Comparison of ENCODE assay signal across 8 cellular contexts in genomic region chr3:32238816-32239637, GRCh38. TPM values are rescaled to one million over a fixed set of nuclear protein-coding genes. Genes with fewer than 3 reads are reported as not detected.
DNase-seq lines count a peak whose midpoint lies in the region; ATAC-seq and TF ChIP-seq lines count a peak whose summit lies in the region.

No MANE protein-coding gene starts in this region.

- H3K4me1 Mint-ChIP-seq in T-cell (peaks cover 37 to 65% (median 52%) of the 10 kb centered on the region in 3 donors), immature natural killer cell (peaks cover 16 to 26% of the 10 kb centered on the region in 2 donors)

- H3K4me3 Mint-ChIP-seq in T-cell (peak overlapping the region; percentile 84 to 91 (median 87)), immature natural killer cell (peak overlapping the region; percentile 75 to 84 (median 80))

- no peak for TF ChIP-seq POLR2A in breast epithelium (IDR thresholded peaks at IDR 0.05)

- no peaks in the 10 kb centered on the region for H3K27me3 Mint-ChIP-seq in T-cell
- H3K27me3 Mint-ChIP-seq in immature natural killer cell (ENCODE audit: low read depth in 3 of 3): peaks cover 2 to 16% (median 16%) of the 10 kb centered on the region in 3 donors

- no peak for TF ChIP-seq CTCF in HL-60 (IDR thresholded peaks at IDR 0.05; ENCODE audit: insufficient read depth, low read length)
- TF ChIP-seq CTCF in breast epithelium (IDR thresholded peaks at IDR 0.05): no peak

- POLR2A ChIA-PET in T-cell (lab: Charles Lee): no interaction called here

- H3K27ac Mint-ChIP-seq in T-cell: peak overlapping the region; percentile 56 to 66
- H3K27ac Mint-ChIP-seq in immature natural killer cell: peak overlapping the region in 1 of 6 donors; percentile 25

- intact Hi-C loops in breast epithelium (cut with DNase I; ENCODE audit: low total_unique reads): no loop called here

- CTCF ChIA-PET in T-cell (lab: Charles Lee): interaction anchor here (0.8 to 2.7 kb wide), 4 partner anchors 19 to 95 kb away, joined by 3 to 9 read pairs (median 6); no protein-coding TSS in a partner anchor

- peaks cover 5 to 7% of the 10 kb centered on the region in 2 donors for H3K9me3 ChIP-seq in breast epithelium

- H3K36me3 Mint-ChIP-seq in T-cell (peaks cover 10% of the 10 kb centered on the region), immature natural killer cell (no peaks in the 10 kb centered on the region)

- H3K27ac ChIP-seq in HL-60 (replicated peaks) (no peak overlapping the region), breast epithelium (peak overlapping the region; percentile 87 to 91)

- no peaks in the 10 kb centered on the region for H3K27me3 ChIP-seq in HL-60 (ENCODE audit: insufficient read depth, poor library complexity, severe bottlenecking)
- H3K27me3 ChIP-seq in breast epithelium: no peaks in the 10 kb centered on the region

- H3K4me3 ChIP-seq in HL-60 (replicated peaks; ENCODE audit: insufficient read depth, low read length): peak overlapping the region; percentile 42
- H3K4me3 ChIP-seq in breast epithelium: peak overlapping the region; percentile 57 to 87 (median 86)

- H3K4me1 ChIP-seq in breast epithelium: no peaks in the 10 kb centered on the region

- ATAC-seq in T-cell (replicated peaks in 1 of 4): peak; percentile 45 to 58 (median 54)

- H3K9me3 Mint-ChIP-seq in T-cell: peaks cover 0 to 6% (median 0%) of the 10 kb centered on the region in 3 donors
- peaks cover 0 to 2% (median 0%) of the 10 kb centered on the region in 6 donors for H3K9me3 Mint-ChIP-seq in immature natural killer cell

- H3K36me3 ChIP-seq in breast epithelium: no peaks in the 10 kb centered on the region

- DNase-seq in NCI-H748 (lab: John Stamatoyannopoulos, UW; ENCODE audit: unreplicated experiment): peak; percentile 78
- no peak for DNase-seq in NCI-H748 treated with DMSO at 0.1 percent for 48 hours (lab: John Stamatoyannopoulos, UW)
- peak; percentile 14 to 68 for DNase-seq in HL-60 (ENCODE audit: low read depth in 1 of 2, low spot score in 1 of 2)
- DNase-seq in T-cell: peak in 30 of 34 experiments; percentile 6 to 58 (median 28)
- DNase-seq in breast epithelium (ENCODE audit: low spot score in 2 of 2): no peak
- peak in 1 of 3 donors; percentile 24 for DNase-seq in immature natural killer cell
- DNase-seq in stimulated activated CD4-positive, alpha-beta T cell treated with anti-CD3 and anti-CD28 coated beads, Interleukin-15, amount 100 ng/mL, for 24 hours: peak; percentile 62
- no peak for DNase-seq in NK-92 (lab: John Stamatoyannopoulos, UW; ENCODE audit: unreplicated experiment)

RNA-seq across cellular contexts. Expression of gene CMTM8, which starts 0.5 kb away (rescaled TPM):
- total RNA-seq in T-cell (10 to 100 TPM in 3 of 5 donors, 1 to 10 TPM in 2; 5.2 to 12.2 (median 10.3) TPM), breast epithelium (10 to 100 TPM in 2 of 3 donors, 1 to 10 TPM in 1; 4.2 to 24.7 (median 19.3) TPM)
- 1 to 10 TPM in 2 of 3 donors, not detected in 1; 1.8 to 2.0 TPM for polyA plus RNA-seq in immature natural killer cell

Comparison
In these comparisons a context has a peak if more than half of its experiments do, and no peak if none do; other contexts are left out.
1. DNase-seq: peak in NCI-H748 (single experiment), HL-60 (2 of 2), T-cell (30 of 34) and stimulated activated CD4-positive, alpha-beta T cell treated with anti-CD3 and anti-CD28 coated beads, Interleukin-15, amount 100 ng/mL, for 24 hours (single experiment); none in NCI-H748 treated with DMSO at 0.1 percent for 48 hours (single experiment), breast epithelium (0 of 2) and NK-92 (single experiment).